In the genomic region with DNA sequence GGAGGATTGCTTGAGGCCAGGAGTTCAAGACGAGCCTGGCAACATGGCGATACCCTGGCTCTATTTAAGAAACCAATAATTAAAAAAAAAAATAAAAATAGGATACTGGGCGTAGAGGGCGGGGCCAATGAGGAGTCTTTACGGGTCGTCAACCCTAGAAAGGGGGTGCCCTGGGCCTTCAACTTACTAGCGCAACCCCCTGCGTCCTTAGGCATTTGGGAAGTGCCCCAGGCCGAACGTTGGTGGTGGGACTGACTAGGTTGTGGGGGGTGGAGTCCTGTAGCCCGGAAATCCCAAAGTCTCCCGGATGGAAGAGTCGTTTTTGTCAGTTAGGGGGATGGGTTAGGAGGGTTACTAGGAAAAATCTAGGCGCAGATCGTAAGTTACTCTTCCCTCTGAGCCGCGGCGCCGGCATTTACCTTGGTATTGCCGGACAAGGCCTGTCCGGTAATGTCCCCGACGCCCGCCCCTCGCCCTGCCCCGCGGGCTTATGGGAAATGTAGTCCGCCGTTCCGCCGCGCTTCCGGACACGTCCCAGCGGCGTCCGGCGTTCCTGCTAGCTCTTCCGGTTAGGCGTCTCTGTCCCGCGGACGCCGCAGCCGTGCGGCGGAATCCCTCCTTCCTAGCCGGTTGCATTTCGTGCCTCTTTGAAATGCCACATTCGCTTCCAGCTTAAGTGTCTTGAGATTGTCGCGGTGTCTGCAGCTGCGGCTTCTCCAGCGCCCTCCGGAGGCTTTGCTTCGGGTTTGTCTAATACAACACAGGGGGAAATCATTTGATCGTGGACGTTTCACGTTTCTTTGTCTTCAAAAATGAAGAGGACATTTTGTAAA, we compare ENCODE assay signal across 1 cellular context.
TF ChIP-seq lines count a peak whose summit lies in the region.

No MANE protein-coding gene starts in this region.

TF ChIP-seq in HepG2, 621 proteins besides CTCF, POLR2A, EP300 and RAD21 (continued from another document):
- TF ChIP-seq, protein P1, sequence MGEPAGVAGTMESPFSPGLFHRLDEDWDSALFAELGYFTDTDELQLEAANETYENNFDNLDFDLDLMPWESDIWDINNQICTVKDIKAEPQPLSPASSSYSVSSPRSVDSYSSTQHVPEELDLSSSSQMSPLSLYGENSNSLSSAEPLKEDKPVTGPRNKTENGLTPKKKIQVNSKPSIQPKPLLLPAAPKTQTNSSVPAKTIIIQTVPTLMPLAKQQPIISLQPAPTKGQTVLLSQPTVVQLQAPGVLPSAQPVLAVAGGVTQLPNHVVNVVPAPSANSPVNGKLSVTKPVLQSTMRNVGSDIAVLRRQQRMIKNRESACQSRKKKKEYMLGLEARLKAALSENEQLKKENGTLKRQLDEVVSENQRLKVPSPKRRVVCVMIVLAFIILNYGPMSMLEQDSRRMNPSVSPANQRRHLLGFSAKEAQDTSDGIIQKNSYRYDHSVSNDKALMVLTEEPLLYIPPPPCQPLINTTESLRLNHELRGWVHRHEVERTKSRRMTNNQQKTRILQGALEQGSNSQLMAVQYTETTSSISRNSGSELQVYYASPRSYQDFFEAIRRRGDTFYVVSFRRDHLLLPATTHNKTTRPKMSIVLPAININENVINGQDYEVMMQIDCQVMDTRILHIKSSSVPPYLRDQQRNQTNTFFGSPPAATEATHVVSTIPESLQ (CRISPR knock-in tag; conservative IDR thresholded peaks at IDR 0.05), result 0 out of 2 replicates have a peak, but pooled peaks have one; percentile 61
- TF ChIP-seq ZNF792 (CRISPR knock-in tag; IDR thresholded peaks at IDR 0.05), result peak; percentile 45; the same call in 1 of the 2 replicates
- TF ChIP-seq, protein P2, sequence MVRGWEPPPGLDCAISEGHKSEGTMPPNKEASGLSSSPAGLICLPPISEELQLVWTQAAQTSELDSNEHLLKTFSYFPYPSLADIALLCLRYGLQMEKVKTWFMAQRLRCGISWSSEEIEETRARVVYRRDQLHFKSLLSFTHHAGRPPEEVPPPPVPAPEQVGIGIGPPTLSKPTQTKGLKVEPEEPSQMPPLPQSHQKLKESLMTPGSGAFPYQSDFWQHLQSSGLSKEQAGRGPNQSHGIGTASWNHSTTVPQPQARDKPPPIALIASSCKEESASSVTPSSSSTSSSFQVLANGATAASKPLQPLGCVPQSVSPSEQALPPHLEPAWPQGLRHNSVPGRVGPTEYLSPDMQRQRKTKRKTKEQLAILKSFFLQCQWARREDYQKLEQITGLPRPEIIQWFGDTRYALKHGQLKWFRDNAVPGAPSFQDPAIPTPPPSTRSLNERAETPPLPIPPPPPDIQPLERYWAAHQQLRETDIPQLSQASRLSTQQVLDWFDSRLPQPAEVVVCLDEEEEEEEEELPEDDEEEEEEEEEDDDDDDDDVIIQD (CRISPR knock-in tag; IDR thresholded peaks at IDR 0.05; ENCODE audit: low read depth), result peak; percentile 38; the same call in 1 of the 2 replicates
- TF ChIP-seq, protein P3, sequence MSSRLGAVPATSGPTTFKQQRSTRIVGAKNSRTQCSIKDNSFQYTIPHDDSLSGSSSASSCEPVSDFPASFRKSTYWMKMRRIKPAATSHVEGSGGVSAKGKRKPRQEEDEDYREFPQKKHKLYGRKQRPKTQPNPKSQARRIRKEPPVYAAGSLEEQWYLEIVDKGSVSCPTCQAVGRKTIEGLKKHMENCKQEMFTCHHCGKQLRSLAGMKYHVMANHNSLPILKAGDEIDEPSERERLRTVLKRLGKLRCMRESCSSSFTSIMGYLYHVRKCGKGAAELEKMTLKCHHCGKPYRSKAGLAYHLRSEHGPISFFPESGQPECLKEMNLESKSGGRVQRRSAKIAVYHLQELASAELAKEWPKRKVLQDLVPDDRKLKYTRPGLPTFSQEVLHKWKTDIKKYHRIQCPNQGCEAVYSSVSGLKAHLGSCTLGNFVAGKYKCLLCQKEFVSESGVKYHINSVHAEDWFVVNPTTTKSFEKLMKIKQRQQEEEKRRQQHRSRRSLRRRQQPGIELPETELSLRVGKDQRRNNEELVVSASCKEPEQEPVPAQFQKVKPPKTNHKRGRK (CRISPR knock-in tag; IDR thresholded peaks at IDR 0.05), result no peak
- TF ChIP-seq U2AF2 (IDR thresholded peaks at IDR 0.05; ENCODE audit: low read depth, low read length), result no peak
